ENCODE assay signal across 8 cellular contexts in genomic region chr12:105420659-105421240, GRCh38.
A peak's percentile ranks its signal among the peaks of the same experiment; 100 is the strongest.
DNase-seq lines count a peak whose midpoint lies in the region; ATAC-seq, FAIRE-seq and TF ChIP-seq lines count a peak whose summit lies in the region.

No MANE protein-coding gene starts in this region.

- no peak overlapping the region for H2AFZ ChIP-seq in Loucy (ENCODE audit: low read length)

- H3K36me3 Mint-ChIP-seq in osteocyte (ENCODE audit: unreplicated experiment) (peaks cover 3% of the 10 kb centered on the region), type B pancreatic cell (no peaks in the 10 kb centered on the region)

- peak; percentile 4 to 21 (median 16) for DNase-seq in activated CD4-positive, CD25-positive, alpha-beta regulatory T cell (lab: John Stamatoyannopoulos, UW)
- DNase-seq in RPMI8226 (peak; percentile 61), frontal cortex (ENCODE audit: low spot score in 2 of 2) (peak; percentile 14 to 61), osteocyte (ENCODE audit: extremely low spot score, unreplicated experiment) (peak; percentile 89), type B pancreatic cell (ENCODE audit: extremely low spot score, unreplicated experiment) (peak; percentile 77)
- DNase-seq in activated effector memory CD4-positive, alpha-beta T cell treated with anti-CD3 and anti-CD28 coated beads, Interleukin-2, amount 50 U/mL, for 16 hours: peak; percentile 83

- TF ChIP-seq CTCF in Loucy (conservative IDR thresholded peaks at IDR 0.05; ENCODE audit: low read length) (peak; percentile 97), osteocyte (IDR thresholded peaks at IDR 0.05) (peak; percentile 94), type B pancreatic cell (conservative IDR thresholded peaks at IDR 0.05) (peak; percentile 99)

- H3K79me2 ChIP-seq in Loucy (ENCODE audit: insufficient read depth, low read length): no peaks in the 10 kb centered on the region

- no peaks in the 10 kb centered on the region for H3F3A ChIP-seq in Loucy (ENCODE audit: low read depth)

- H3K9me3 Mint-ChIP-seq in osteocyte (ENCODE audit: unreplicated experiment) (no peaks in the 10 kb centered on the region), type B pancreatic cell (no peaks in the 10 kb centered on the region)

- H3K27me3 Mint-ChIP-seq in osteocyte (ENCODE audit: unreplicated experiment): no peaks in the 10 kb centered on the region
- peaks cover under 1% of the 10 kb centered on the region for H3K27me3 Mint-ChIP-seq in type B pancreatic cell

- no peak overlapping the region for H3K4me3 ChIP-seq in Loucy (ENCODE audit: low read length, poor library complexity, severe bottlenecking)

- no peaks in the 10 kb centered on the region for H3K27me3 ChIP-seq in Loucy (ENCODE audit: insufficient read depth, low read length, poor library complexity, severe bottlenecking)

- ATAC-seq in activated CD4-positive, CD25-positive, alpha-beta regulatory T cell treated with anti-CD3 and anti-CD28 coated beads, Interleukin-2, amount 50 U/mL, for 24 hours: no peak

- H3K9ac ChIP-seq in Loucy (ENCODE audit: low read depth, low read length, poor library complexity, severe bottlenecking): no peak overlapping the region

- no peak overlapping the region for H3K4me2 ChIP-seq in Loucy (ENCODE audit: low read depth, low read length, poor library complexity, severe bottlenecking)

- no peak overlapping the region for H3K27ac Mint-ChIP-seq in osteocyte (ENCODE audit: unreplicated experiment)
- no peak overlapping the region for H3K27ac Mint-ChIP-seq in type B pancreatic cell

- H3K4me1 Mint-ChIP-seq in osteocyte (ENCODE audit: unreplicated experiment) (peaks cover 57% of the 10 kb centered on the region), type B pancreatic cell (ENCODE audit: unreplicated experiment) (peaks cover 9% of the 10 kb centered on the region)

- H3K4me3 Mint-ChIP-seq in osteocyte (ENCODE audit: unreplicated experiment) (no peak overlapping the region), type B pancreatic cell (no peak overlapping the region)

- H4K20me1 ChIP-seq in Loucy (ENCODE audit: insufficient read depth, low read length, poor library complexity, severe bottlenecking): no peaks in the 10 kb centered on the region

- H3K9me3 ChIP-seq in Loucy (ENCODE audit: insufficient read depth, low read depth, low read length): no peaks in the 10 kb centered on the region

- H3K9me2 ChIP-seq in Loucy (replicated peaks; ENCODE audit: low read depth, low read length): no peaks in the 10 kb centered on the region

- no peaks in the 10 kb centered on the region for H3K36me3 ChIP-seq in Loucy (ENCODE audit: insufficient read depth, low read length)

- no peaks in the 10 kb centered on the region for H3K4me1 ChIP-seq in Loucy (ENCODE audit: insufficient read depth, low read length, poor library complexity, severe bottlenecking)

- FAIRE-seq in frontal cortex (lab: Jason Lieb, UNC): no peak

Comparison
In these comparisons a context has a peak if more than half of its experiments do, and no peak if none do; other contexts are left out.
1. DNase-seq: peak in every context shown above with its lines; median percentile 89 in osteocyte; 83 in activated effector memory CD4-positive, alpha-beta T cell treated with anti-CD3 and anti-CD28 coated beads, Interleukin-2, amount 50 U/mL, for 16 hours; 77 in type B pancreatic cell; 61 in RPMI8226; 38 in frontal cortex; 16 in activated CD4-positive, CD25-positive, alpha-beta regulatory T cell.